11 cellular contexts compared by ENCODE assay signal in the genomic region with DNA sequence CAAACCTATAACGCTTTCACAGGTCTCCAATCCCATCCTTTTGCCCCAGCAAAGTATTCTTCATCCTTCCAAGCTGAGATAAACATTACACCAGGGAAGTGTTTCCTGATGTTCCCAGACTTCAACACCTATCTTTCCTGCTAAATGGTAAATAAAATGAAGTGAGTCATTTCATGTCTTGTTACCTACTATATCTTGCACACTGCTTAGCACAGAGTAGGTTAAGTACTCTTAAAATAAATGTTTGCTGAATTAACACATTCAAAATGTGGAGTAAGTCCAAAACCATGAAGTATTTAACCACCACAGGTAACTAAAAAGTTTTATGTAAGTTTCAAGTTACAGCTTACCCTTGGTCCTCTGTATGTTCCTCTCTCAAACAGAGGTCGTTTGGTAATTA. TPM values are rescaled to one million over a fixed set of nuclear protein-coding genes. Genes with fewer than 3 reads are reported as not detected.
DNase-seq lines count a peak whose midpoint lies in the region; ATAC-seq, FAIRE-seq and TF ChIP-seq lines count a peak whose summit lies in the region.
"Had no signal": no experiment of that assay in that cellular context is flagged by ENCODE, and none has a peak within 500 bp of the region (broad histone marks: within the 10 kb centered on the region; RNA-seq: fewer than 3 reads in every experiment).

No MANE protein-coding gene starts in this region.

- H3K27ac Mint-ChIP-seq in activated T-helper 1 cell treated with anti-CD3 and anti-CD28 coated beads, Interleukin-12 subunit alpha, Interleukin-12 subunit beta, Interleukin-2, Interleukin-4 antibody, amounts not matched to agents 30 ng/mL and 10 ng/mL and 1 ng/mL, durations not matched to agents 14 hours and 24 hours and 36 hours = peak overlapping the region; percentile 5
- peak overlapping the region; percentile 1 for H3K27ac Mint-ChIP-seq in type B pancreatic cell

- H3K9me3 Mint-ChIP-seq in activated T-helper 1 cell treated with anti-CD3 and anti-CD28 coated beads, Interleukin-12 subunit alpha, Interleukin-12 subunit beta, Interleukin-2, Interleukin-4 antibody, amounts not matched to agents 30 ng/mL and 10 ng/mL and 1 ng/mL, durations not matched to agents 14 hours and 24 hours and 36 hours = no peaks in the 10 kb centered on the region
- no peaks in the 10 kb centered on the region for H3K9me3 Mint-ChIP-seq in type B pancreatic cell

- H3K27ac ChIP-seq in cardiac muscle cell = no peak overlapping the region
- H3K27ac ChIP-seq in heart right ventricle = no peak overlapping the region
- H3K27ac ChIP-seq in left lung = peak overlapping the region in 1 of 2 donors; percentile 33
- H3K27ac ChIP-seq in tibial artery = peak overlapping the region in 1 of 2 donors; percentile 20
- H3K27ac ChIP-seq: ovary had no signal

- 47 to 55% methylated on average over 2 of the region's 2 CpGs for WGBS in heart right ventricle, 2 donors

- no peak for FAIRE-seq in RCC 7860 (lab: Jason Lieb, UNC)

- H3K4me3 ChIP-seq in cardiac muscle cell (peak overlapping the region; percentile 89), heart right ventricle (no peak overlapping the region), left lung (no peak overlapping the region), tibial artery (no peak overlapping the region)
- H3K4me3 ChIP-seq: ovary had no signal

- H3K4me1 ChIP-seq in cardiac muscle cell (ENCODE audit: low read depth) (peaks cover 31% of the 10 kb centered on the region), heart right ventricle (peaks cover 0 to 84% (median 63%) of the 10 kb centered on the region in 9 donors), left lung (peaks cover 37 to 65% of the 10 kb centered on the region in 2 donors), tibial artery (peaks cover 0 to 80% (median 28%) of the 10 kb centered on the region in 4 donors)

- H3K36me3 Mint-ChIP-seq in activated T-helper 1 cell treated with anti-CD3 and anti-CD28 coated beads, Interleukin-12 subunit alpha, Interleukin-12 subunit beta, Interleukin-2, Interleukin-4 antibody, amounts not matched to agents 30 ng/mL and 10 ng/mL and 1 ng/mL, durations not matched to agents 14 hours and 24 hours and 36 hours (ENCODE audit: low read depth) = peaks cover 35% of the 10 kb centered on the region
- peaks cover 35% of the 10 kb centered on the region for H3K36me3 Mint-ChIP-seq in type B pancreatic cell

- intact Hi-C loops in heart right ventricle (cut with DNase I) = no loop called here
- intact Hi-C loops in activated T-helper 1 cell treated with anti-CD3 and anti-CD28 coated beads, Interleukin-12 subunit alpha, Interleukin-12 subunit beta, Interleukin-2, Interleukin-4 antibody, amounts not matched to agents 30 ng/mL and 10 ng/mL and 1 ng/mL, durations not matched to agents 14 hours and 24 hours and 36 hours (cut with micrococcal nuclease) = loop anchor here (10.0 kb wide), 1 partner anchor 932 kb away; no protein-coding TSS in a partner anchor
- intact Hi-C loops in left lung (cut with DNase I) = no loop called here
- intact Hi-C loops in tibial artery (cut with DNase I; ENCODE audit: low total_unique reads) = no loop called here

- TF ChIP-seq CTCF in cardiac muscle cell (IDR thresholded peaks at IDR 0.05; ENCODE audit: low read depth, low read length) (no peak), heart right ventricle (IDR thresholded peaks at IDR 0.05) (no peak), left lung (IDR thresholded peaks at IDR 0.05) (no peak), type B pancreatic cell (conservative IDR thresholded peaks at IDR 0.05) (no peak), tibial artery (IDR thresholded peaks at IDR 0.05) (no peak)

- peaks cover 27% of the 10 kb centered on the region for H3K4me1 Mint-ChIP-seq in activated T-helper 1 cell treated with anti-CD3 and anti-CD28 coated beads, Interleukin-12 subunit alpha, Interleukin-12 subunit beta, Interleukin-2, Interleukin-4 antibody, amounts not matched to agents 30 ng/mL and 10 ng/mL and 1 ng/mL, durations not matched to agents 14 hours and 24 hours and 36 hours (ENCODE audit: low read depth)
- peaks cover 34% of the 10 kb centered on the region for H3K4me1 Mint-ChIP-seq in type B pancreatic cell (ENCODE audit: unreplicated experiment)

- H3K36me3 ChIP-seq in cardiac muscle cell = no peaks in the 10 kb centered on the region
- H3K36me3 ChIP-seq in heart right ventricle = peaks cover 0 to 22% (median 0%) of the 10 kb centered on the region in 9 donors
- peaks cover 0 to 3% of the 10 kb centered on the region in 2 donors for H3K36me3 ChIP-seq in left lung
- no peaks in the 10 kb centered on the region for H3K36me3 ChIP-seq in tibial artery
- H3K36me3 ChIP-seq: ovary had no signal

- no peak overlapping the region for H3K4me3 Mint-ChIP-seq in activated T-helper 1 cell treated with anti-CD3 and anti-CD28 coated beads, Interleukin-12 subunit alpha, Interleukin-12 subunit beta, Interleukin-2, Interleukin-4 antibody, amounts not matched to agents 30 ng/mL and 10 ng/mL and 1 ng/mL, durations not matched to agents 14 hours and 24 hours and 36 hours
- no peak overlapping the region for H3K4me3 Mint-ChIP-seq in type B pancreatic cell

- H3K27me3 Mint-ChIP-seq in activated T-helper 1 cell treated with anti-CD3 and anti-CD28 coated beads, Interleukin-12 subunit alpha, Interleukin-12 subunit beta, Interleukin-2, Interleukin-4 antibody, amounts not matched to agents 30 ng/mL and 10 ng/mL and 1 ng/mL, durations not matched to agents 14 hours and 24 hours and 36 hours (ENCODE audit: insufficient read depth) = no peaks in the 10 kb centered on the region
- H3K27me3 Mint-ChIP-seq in type B pancreatic cell = no peaks in the 10 kb centered on the region

- ATAC-seq in heart right ventricle = no peak
- peak; percentile 46 for ATAC-seq in left lung

- DNase-seq in cardiac muscle cell (ENCODE audit: low read depth in 1 of 2, low spot score in 1 of 2) (no peak), heart right ventricle (no peak), left lung (no peak), type B pancreatic cell (ENCODE audit: extremely low spot score, unreplicated experiment) (no peak), SKM-1 (lab: John Stamatoyannopoulos, UW; ENCODE audit: unreplicated experiment) (no peak), RCC 7860 (ENCODE audit: low spot score) (no peak), tibial artery (no peak)
- DNase-seq in activated T-helper 1 cell treated with anti-CD3 and anti-CD28 coated beads, Interleukin-12 subunit alpha, Interleukin-12 subunit beta, Interleukin-2, Interleukin-4 antibody, amounts not matched to agents 30 ng/mL and 10 ng/mL and 1 ng/mL, durations not matched to agents 14 hours and 24 hours and 36 hours (ENCODE audit: low spot score) = no peak
- DNase-seq: dermis blood vessel endothelial cell, NCI-H2171, ovary had no signal

- H3K27me3 ChIP-seq in cardiac muscle cell (no peaks in the 10 kb centered on the region), heart right ventricle (no peaks in the 10 kb centered on the region), left lung (no peaks in the 10 kb centered on the region), tibial artery (no peaks in the 10 kb centered on the region)
- H3K27me3 ChIP-seq: ovary had no signal

- H3K9me3 ChIP-seq in cardiac muscle cell (ENCODE audit: low read depth) (no peaks in the 10 kb centered on the region), heart right ventricle (no peaks in the 10 kb centered on the region), left lung (no peaks in the 10 kb centered on the region), tibial artery (no peaks in the 10 kb centered on the region)
- H3K9me3 ChIP-seq: ovary had no signal

RNA-seq across cellular contexts. Expression of a gene that starts 3.4 kb away (rescaled TPM):
- total RNA-seq in cardiac muscle cell (26.7 and 41.3 TPM in 2 replicates), heart right ventricle (10 to 100 TPM; 18.6 to 28.6 (median 24.5) TPM), left lung (10 to 100 TPM; 29.0 to 39.5 TPM), type B pancreatic cell (ENCODE audit: low replicate concordance) (40.8 and 66.9 TPM in 2 replicates)
- polyA plus RNA-seq in cardiac muscle cell (22.9 and 31.9 TPM in 2 replicates), heart right ventricle (10 to 100 TPM in 1 of 2 donors, 1 to 10 TPM in 1; 7.5 to 46.8 TPM)
- 99.3 and 107 TPM in 2 replicates for total RNA-seq in activated T-helper 1 cell treated with anti-CD3 and anti-CD28 coated beads, Interleukin-12 subunit alpha, Interleukin-12 subunit beta, Interleukin-2, Interleukin-4 antibody, amounts not matched to agents 30 ng/mL and 10 ng/mL and 1 ng/mL, durations not matched to agents 14 hours and 24 hours and 36 hours
